ENCODE assay signal across 11 cellular contexts in genomic region chr12:6701078-6701768, GRCh38. TPM values are rescaled to one million over a fixed set of nuclear protein-coding genes. Genes with fewer than 3 reads are reported as not detected.
A peak's percentile ranks its signal among the peaks of the same experiment; 100 is the strongest.
DNase-seq lines count a peak whose midpoint lies in the region; ATAC-seq, FAIRE-seq and TF ChIP-seq lines count a peak whose summit lies in the region.
"Had no signal": no experiment of that assay in that cellular context is flagged by ENCODE, and none has a peak within 500 bp of the region (broad histone marks: within the 10 kb centered on the region; RNA-seq: fewer than 3 reads in every experiment).

No MANE protein-coding gene starts in this region.

- no peak for DNase-seq in stimulated activated naive CD8-positive, alpha-beta T cell treated with anti-CD3 and anti-CD28 coated beads, Interleukin-15, Interleukin-2, amounts not matched to agents 100 U/mL and 50 U/mL, for 24 hours
- DNase-seq in K562 (ENCODE audit: extremely low read depth in 1 of 4, low spot score in 3 of 4) (no peak), mesenchymal stem cell (no peak), NCI-H526 (lab: John Stamatoyannopoulos, UW) (no peak), gastrocnemius medialis (no peak), HUDEP-2 (lab: John Stamatoyannopoulos, UW; ENCODE audit: unreplicated experiment in 76 of 76) (no peak)
- DNase-seq: GOT3, NCI-H2029 treated with DMSO at 0.1 percent for 48 hours had no signal

- H3K27me3 Mint-ChIP-seq in stimulated activated naive CD8-positive, alpha-beta T cell treated with anti-CD3 and anti-CD28 coated beads, Interleukin-15, Interleukin-2, amounts not matched to agents 100 ng/mL and 50 ng/mL, for 24 hours = peaks cover 59% of the 10 kb centered on the region

- no peak overlapping the region for H2BK5ac ChIP-seq in mesenchymal stem cell (ENCODE audit: low read depth, low read length, poor library complexity, severe bottlenecking)

- no peak overlapping the region for H2AFZ ChIP-seq in K562 (ENCODE audit: low read depth, low read length)
- H2AFZ ChIP-seq in mesenchymal stem cell (ENCODE audit: low read depth, low read length) = peak overlapping the region; percentile 8

- H3K14ac ChIP-seq in mesenchymal stem cell (ENCODE audit: low read length in 2 of 2) = no peak overlapping the region

- 18% methylated on average over 11 of the region's 13 CpGs for WGBS in K562 (ENCODE audit: insufficient coverage, low coverage, missing lambda C conversion rate)
- WGBS in mesenchymal stem cell = 29% methylated on average over 13 of the region's 13 CpGs

- no peak for TF ChIP-seq POLR2A in K562 (conservative IDR thresholded peaks at IDR 0.05)
- TF ChIP-seq POLR2A in gastrocnemius medialis (IDR thresholded peaks at IDR 0.05) = no peak

- peak overlapping the region in 1 of 2 experiments; percentile 52 for H3K18ac ChIP-seq in mesenchymal stem cell (ENCODE audit: low read depth in 1 of 2, low read length in 2 of 2)

- FAIRE-seq in K562 (lab: Jason Lieb, UNC) = peak; percentile 15
- FAIRE-seq: G401.6 had no signal

- no peaks in the 10 kb centered on the region for H3K79me2 ChIP-seq in K562 (ENCODE audit: control insufficient read depth, insufficient read depth, low read length)

- in situ Hi-C loops in K562 (cut with MboI) = no loop called here
- in situ Hi-C loops in gastrocnemius medialis (cut with MboI; ENCODE audit: low sequenced_read_pairs in 4 of 4) = loop anchor here in 1 of 4 donors (10.0 kb wide), 1 partner anchor 46 kb away; no protein-coding TSS in a partner anchor

- H3K4me2 ChIP-seq in K562 (ENCODE audit: insufficient read depth, low read length) = 0 out of 2 replicates have a peak overlapping the region, but pooled peaks have one; percentile 10
- peak overlapping the region; percentile 62 for H3K4me2 ChIP-seq in mesenchymal stem cell (ENCODE audit: low read length, poor library complexity, severe bottlenecking)

- H3K27ac ChIP-seq in K562 (ENCODE audit: extremely low read depth, low read depth, low read length) (no peak overlapping the region), mesenchymal stem cell (ENCODE audit: low read length, poor library complexity, severe bottlenecking) (no peak overlapping the region), gastrocnemius medialis (no peak overlapping the region)

- peak overlapping the region; percentile 35 for H2BK120ac ChIP-seq in mesenchymal stem cell (ENCODE audit: low read depth, low read length)

- H4K91ac ChIP-seq in mesenchymal stem cell (ENCODE audit: low read length) = no peak overlapping the region

- no TSS peak for BruUV-seq in K562 (replicated peaks; lab: Mats Ljungman, UMichigan)

- H4K20me1 ChIP-seq in K562 (replicated peaks; ENCODE audit: control insufficient read depth, insufficient read depth, low read length) = no peaks in the 10 kb centered on the region

- no peak for TF ChIP-seq CTCF in K562 (IDR thresholded peaks at IDR 0.05 in 2 of 3, conservative IDR thresholded peaks at IDR 0.05 in 1 of 3; ENCODE audit: insufficient read depth in 2 of 3, low read depth in 1 of 3, low read length in 3 of 3)
- no peak for TF ChIP-seq CTCF in gastrocnemius medialis (IDR thresholded peaks at IDR 0.05 in 4 of 5, conservative IDR thresholded peaks at IDR 0.05 in 1 of 5)

- intact Hi-C loops in K562 (cut with micrococcal nuclease) (no loop called here), gastrocnemius medialis (cut with DNase I; ENCODE audit: low total_unique reads) (no loop called here)

- no peak overlapping the region for H2BK15ac ChIP-seq in mesenchymal stem cell (ENCODE audit: low read depth, poor library complexity, severe bottlenecking)

- H4K8ac ChIP-seq in mesenchymal stem cell (ENCODE audit: low read length) = no peak overlapping the region

- peaks cover 26% of the 10 kb centered on the region for H3K4me1 Mint-ChIP-seq in stimulated activated naive CD8-positive, alpha-beta T cell treated with anti-CD3 and anti-CD28 coated beads, Interleukin-15, Interleukin-2, amounts not matched to agents 100 ng/mL and 50 ng/mL, for 24 hours (ENCODE audit: low read depth)

- no peaks in the 10 kb centered on the region for H3K9me1 ChIP-seq in K562 (ENCODE audit: control insufficient read depth, insufficient read depth, low read length)

- H3K4me1 ChIP-seq in K562 (replicated peaks in 1 of 2; ENCODE audit: control insufficient read depth in 2 of 2, insufficient read depth in 2 of 2, low read length in 2 of 2) (peaks cover 5 to 21% of the 10 kb centered on the region in 2 experiments; a peak in 4 of 5 replicates), mesenchymal stem cell (ENCODE audit: control insufficient read depth, insufficient read depth, low read depth, low read length) (peaks cover 26% of the 10 kb centered on the region), gastrocnemius medialis (peaks cover 0 to 2% of the 10 kb centered on the region in 2 donors)

- no peaks in the 10 kb centered on the region for H3K36me3 ChIP-seq in K562 (ENCODE audit: control insufficient read depth, insufficient read depth, low read length)
- H3K36me3 ChIP-seq in mesenchymal stem cell (ENCODE audit: control insufficient read depth in 1 of 2, insufficient read depth in 2 of 2, low read depth in 1 of 2, low read length in 2 of 2) = peaks cover 0 to 18% of the 10 kb centered on the region in 2 experiments
- H3K36me3 ChIP-seq in gastrocnemius medialis = no peaks in the 10 kb centered on the region

- no peak overlapping the region for H3K23ac ChIP-seq in mesenchymal stem cell (ENCODE audit: low read length in 2 of 2)

- no peaks in the 10 kb centered on the region for H3K79me1 ChIP-seq in mesenchymal stem cell (replicated peaks; ENCODE audit: low read length, poor library complexity, severe bottlenecking)

- peak overlapping the region; percentile 75 for H3K4me3 Mint-ChIP-seq in stimulated activated naive CD8-positive, alpha-beta T cell treated with anti-CD3 and anti-CD28 coated beads, Interleukin-15, Interleukin-2, amounts not matched to agents 100 ng/mL and 50 ng/mL, for 24 hours

- H2BK12ac ChIP-seq in mesenchymal stem cell (ENCODE audit: low read length in 2 of 2) = no peak overlapping the region

- CTCF ChIA-PET in K562 (lab: Yijun Ruan, JAX; ENCODE audit: low intra/inter-chr PET ratio) = no interaction called here

- no peaks in the 10 kb centered on the region for H3K9me3 Mint-ChIP-seq in stimulated activated naive CD8-positive, alpha-beta T cell treated with anti-CD3 and anti-CD28 coated beads, Interleukin-15, Interleukin-2, amounts not matched to agents 100 ng/mL and 50 ng/mL, for 24 hours

- H3K4ac ChIP-seq in mesenchymal stem cell (ENCODE audit: low read depth in 1 of 2, low read length in 2 of 2) = no peak overlapping the region

- H3K9me3 ChIP-seq in K562 (replicated peaks; ENCODE audit: control insufficient read depth, insufficient read depth, low read depth, low read length) (no peaks in the 10 kb centered on the region), mesenchymal stem cell (ENCODE audit: control insufficient read depth, low read length) (no peaks in the 10 kb centered on the region), gastrocnemius medialis (no peaks in the 10 kb centered on the region)

- ATAC-seq in stimulated activated naive CD8-positive, alpha-beta T cell treated with anti-CD3 and anti-CD28 coated beads, Interleukin-15, Interleukin-2, amounts not matched to agents 100 U/mL and 50 U/mL, for 24 hours = no peak
- no peak for ATAC-seq in K562
- no peak for ATAC-seq in HG03175 (IDR thresholded peaks at IDR 0.05; ENCODE audit: unreplicated experiment)
- no peak for ATAC-seq in gastrocnemius medialis

- TF ChIP-seq EP300 in K562 (IDR thresholded peaks at IDR 0.05; ENCODE audit: low read length) = no peak

- H2AK5ac ChIP-seq in mesenchymal stem cell (ENCODE audit: low read length, severe bottlenecking) = peak overlapping the region; percentile 67

- H3K27me3 ChIP-seq in K562 (ENCODE audit: control insufficient read depth in 2 of 2, insufficient read depth in 2 of 2, low read length in 2 of 2) (peaks cover 11 to 27% of the 10 kb centered on the region in 2 experiments; a peak in 4 of 5 replicates), mesenchymal stem cell (ENCODE audit: control insufficient read depth in 1 of 2, insufficient read depth in 1 of 2, low read length in 2 of 2) (peaks cover 11 to 46% of the 10 kb centered on the region in 2 experiments), gastrocnemius medialis (peaks cover 69 to 90% (median 74%) of the 10 kb centered on the region in 3 donors)

- no peaks in the 10 kb centered on the region for H3K36me3 Mint-ChIP-seq in stimulated activated naive CD8-positive, alpha-beta T cell treated with anti-CD3 and anti-CD28 coated beads, Interleukin-15, Interleukin-2, amounts not matched to agents 100 ng/mL and 50 ng/mL, for 24 hours (ENCODE audit: low read depth)

- no peak for TF ChIP-seq RAD21 in K562 (CRISPR knock-in tag; conservative IDR thresholded peaks at IDR 0.05 in 1 of 2, IDR thresholded peaks at IDR 0.05 in 1 of 2)

- H3K4me3 ChIP-seq in K562 = no peak overlapping the region
- peak overlapping the region; percentile 74 to 76 for H3K4me3 ChIP-seq in mesenchymal stem cell (ENCODE audit: insufficient read depth in 1 of 2, low read depth in 1 of 2, low read length in 2 of 2)
- H3K4me3 ChIP-seq in gastrocnemius medialis = peak overlapping the region in 2 of 4 donors; percentile 13 to 38

- H3K27ac Mint-ChIP-seq in stimulated activated naive CD8-positive, alpha-beta T cell treated with anti-CD3 and anti-CD28 coated beads, Interleukin-15, Interleukin-2, amounts not matched to agents 100 ng/mL and 50 ng/mL, for 24 hours = no peak overlapping the region

- H3K9ac ChIP-seq in K562 (ENCODE audit: insufficient read depth in 1 of 2, low read depth in 2 of 2, low read length in 2 of 2) = no peak overlapping the region
- H3K9ac ChIP-seq in mesenchymal stem cell (ENCODE audit: low read length) = peak overlapping the region; percentile 73

- POLR2A ChIA-PET in K562 (lab: Yijun Ruan, JAX) = interaction anchor here (0.8 kb wide), 1 partner anchor 12 kb away, joined by 3 read pairs; the partner anchor contains the start of gene ZNF384

RNA-seq across cellular contexts. Expression of gene PIANP, which starts 0.6 kb away (rescaled TPM):
- total RNA-seq in K562 (2011; cell fraction: chromatin; rRNA removed; ENCODE audit: low replicate concordance) = not detected in 2 replicates
- not detected in 2 replicates for total RNA-seq in K562 (2011; cell fraction: nucleolus; rRNA removed)
- not detected in 2 replicates for total RNA-seq in K562 (2011; cell fraction: nucleoplasm; rRNA removed)
- total RNA-seq in K562 (2014; rRNA removed) = not detected in 2 replicates
- total RNA-seq in K562 (2014; rRNA removed; fragmentation: Illumina TruSeq; extraction: Trizol) = not detected in 2 replicates
- total RNA-seq in K562 (2015; rRNA removed; fragmentation: Illumina TruSeq; extraction: Trizol) = not detected in 2 replicates
- total RNA-seq in K562 (2021) = not detected in 2 replicates
- polyA plus RNA-seq in K562 (2011; rRNA removed) = not detected in 2 replicates
- polyA plus RNA-seq in K562 (2011; cell fraction: cytosol; rRNA removed) = not detected in 2 replicates
- not detected in 2 replicates for polyA plus RNA-seq in K562 (2011; cell fraction: nucleus; rRNA removed)
- polyA plus RNA-seq in K562 (2012) = 0.21 and 0.36 TPM in 2 replicates
- not detected in 2 replicates for polyA plus RNA-seq in K562 (2014; fragmentation: Illumina TruSeq; extraction: Trizol)
- polyA plus RNA-seq in K562 (2014; fragmentation: Nextera tagmentation; extraction: Ambion mirVana) = not detected
- 0.07 TPM in 1 of 2 replicates, not detected in the other for polyA plus RNA-seq in K562 (2014; rRNA removed)
- polyA minus RNA-seq in K562 (2011; rRNA and poly(A)+ RNA removed) = not detected in 2 replicates
- polyA minus RNA-seq in K562 (2011; cell fraction: cytosol; rRNA and poly(A)+ RNA removed) = not detected in 2 replicates
- polyA minus RNA-seq in K562 (2011; cell fraction: nucleus; rRNA and poly(A)+ RNA removed) = not detected in 2 replicates
- polyA plus RNA-seq in mesenchymal stem cell (2013, experiment 1 of 2) = 1.3 TPM
- polyA plus RNA-seq in mesenchymal stem cell (2013, experiment 2 of 2) = 1.3 TPM
- total RNA-seq in gastrocnemius medialis = not detected

RNA-seq across cellular contexts. Expression of gene ZNF384, which starts 12.0 kb away (rescaled TPM):
- total RNA-seq in K562 (2011; cell fraction: chromatin; rRNA removed; ENCODE audit: low replicate concordance) = 96.1 and 146 TPM in 2 replicates
- total RNA-seq in K562 (2011; cell fraction: nucleolus; rRNA removed) = 75.5 and 81.2 TPM in 2 replicates
- 65.2 and 76.0 TPM in 2 replicates for total RNA-seq in K562 (2011; cell fraction: nucleoplasm; rRNA removed)
- total RNA-seq in K562 (2014; rRNA removed) (9.6 and 21.4 TPM in 2 replicates), K562 (2014; rRNA removed; fragmentation: Illumina TruSeq; extraction: Trizol) (16.4 and 21.3 TPM in 2 replicates), K562 (2015; rRNA removed; fragmentation: Illumina TruSeq; extraction: Trizol) (20.2 and 21.6 TPM in 2 replicates), K562 (2021) (34.3 and 36.9 TPM in 2 replicates), gastrocnemius medialis (10 to 100 TPM; 22.4 to 35.3 (median 27.9) TPM)
- polyA plus RNA-seq in K562 (2011; rRNA removed) (38.2 and 51.4 TPM in 2 replicates), K562 (2014; fragmentation: Illumina TruSeq; extraction: Trizol) (62.1 and 64.8 TPM in 2 replicates), K562 (2014; fragmentation: Nextera tagmentation; extraction: Ambion mirVana) (under 1 TPM; 0.36 to 0.42 TPM), K562 (2014; rRNA removed) (29.1 and 39.4 TPM in 2 replicates)
- 35.9 and 44.8 TPM in 2 replicates for polyA plus RNA-seq in K562 (2011; cell fraction: cytosol; rRNA removed)
- polyA plus RNA-seq in K562 (2011; cell fraction: nucleus; rRNA removed) = 99.6 and 126 TPM in 2 replicates
- 41.7 and 43.3 TPM in 2 replicates for polyA plus RNA-seq in K562 (2012)
- 35.3 and 38.2 TPM in 2 replicates for polyA minus RNA-seq in K562 (2011; rRNA and poly(A)+ RNA removed)
- 27.3 and 34.6 TPM in 2 replicates for polyA minus RNA-seq in K562 (2011; cell fraction: cytosol; rRNA and poly(A)+ RNA removed)
- 30.6 and 48.9 TPM in 2 replicates for polyA minus RNA-seq in K562 (2011; cell fraction: nucleus; rRNA and poly(A)+ RNA removed)
- 40.0 TPM for polyA plus RNA-seq in mesenchymal stem cell (2013, experiment 1 of 2)
- polyA plus RNA-seq in mesenchymal stem cell (2013, experiment 2 of 2) = 37.2 TPM

RNA-seq across cellular contexts. Expression of gene COPS7A, which starts 22.6 kb away (rescaled TPM):
- 14.3 and 23.0 TPM in 2 replicates for total RNA-seq in K562 (2011; cell fraction: chromatin; rRNA removed; ENCODE audit: low replicate concordance)
- total RNA-seq in K562 (2011; cell fraction: nucleolus; rRNA removed) = 18.7 and 22.1 TPM in 2 replicates
- total RNA-seq in K562 (2011; cell fraction: nucleoplasm; rRNA removed) = 16.9 and 19.5 TPM in 2 replicates
- total RNA-seq in K562 (2014; rRNA removed) = 24.2 and 26.9 TPM in 2 replicates
- 13.2 and 13.4 TPM in 2 replicates for total RNA-seq in K562 (2014; rRNA removed; fragmentation: Illumina TruSeq; extraction: Trizol)
- total RNA-seq in K562 (2015; rRNA removed; fragmentation: Illumina TruSeq; extraction: Trizol) = 20.6 and 25.0 TPM in 2 replicates
- total RNA-seq in K562 (2021) = 22.5 and 23.4 TPM in 2 replicates
- 35.4 and 45.2 TPM in 2 replicates for polyA plus RNA-seq in K562 (2011; rRNA removed)
- polyA plus RNA-seq in K562 (2011; cell fraction: cytosol; rRNA removed) = 44.0 and 49.7 TPM in 2 replicates
- 61.4 and 63.0 TPM in 2 replicates for polyA plus RNA-seq in K562 (2011; cell fraction: nucleus; rRNA removed)
- 29.9 and 33.9 TPM in 2 replicates for polyA plus RNA-seq in K562 (2012)
- 29.9 and 36.0 TPM in 2 replicates for polyA plus RNA-seq in K562 (2014; fragmentation: Illumina TruSeq; extraction: Trizol)
- polyA plus RNA-seq in K562 (2014; fragmentation: Nextera tagmentation; extraction: Ambion mirVana) = 10 to 100 TPM; 12.7 to 24.3 TPM
- polyA plus RNA-seq in K562 (2014; rRNA removed) = 30.2 and 36.5 TPM in 2 replicates
- polyA minus RNA-seq in K562 (2011; rRNA and poly(A)+ RNA removed) = 9.8 and 11.4 TPM in 2 replicates
- polyA minus RNA-seq in K562 (2011; cell fraction: cytosol; rRNA and poly(A)+ RNA removed) = 9.2 and 11.9 TPM in 2 replicates
- polyA minus RNA-seq in K562 (2011; cell fraction: nucleus; rRNA and poly(A)+ RNA removed) = 6.1 and 6.9 TPM in 2 replicates
- polyA plus RNA-seq in mesenchymal stem cell (2013, experiment 1 of 2) = 65.6 TPM
- 66.6 TPM for polyA plus RNA-seq in mesenchymal stem cell (2013, experiment 2 of 2)
- total RNA-seq in gastrocnemius medialis = 100 to 1,000 TPM in 2 of 4 donors, 10 to 100 TPM in 2; 82.0 to 132 (median 99.0) TPM

RNA-seq across cellular contexts. Expression of gene ING4, which starts 38.3 kb away (rescaled TPM):
- 36.0 and 36.8 TPM in 2 replicates for total RNA-seq in K562 (2011; cell fraction: chromatin; rRNA removed; ENCODE audit: low replicate concordance)
- 22.8 and 26.7 TPM in 2 replicates for total RNA-seq in K562 (2011; cell fraction: nucleolus; rRNA removed)
- total RNA-seq in K562 (2011; cell fraction: nucleoplasm; rRNA removed) = 20.7 and 22.2 TPM in 2 replicates
- total RNA-seq in K562 (2014; rRNA removed) = 12.8 and 15.7 TPM in 2 replicates
- total RNA-seq in K562 (2014; rRNA removed; fragmentation: Illumina TruSeq; extraction: Trizol) = 16.4 and 19.7 TPM in 2 replicates
- 11.0 and 11.6 TPM in 2 replicates for total RNA-seq in K562 (2015; rRNA removed; fragmentation: Illumina TruSeq; extraction: Trizol)
- 13.0 and 14.0 TPM in 2 replicates for total RNA-seq in K562 (2021)
- 30.2 and 32.1 TPM in 2 replicates for polyA plus RNA-seq in K562 (2011; rRNA removed)
- 16.1 and 24.2 TPM in 2 replicates for polyA plus RNA-seq in K562 (2011; cell fraction: cytosol; rRNA removed)
- polyA plus RNA-seq in K562 (2011; cell fraction: nucleus; rRNA removed) = 66.6 and 104 TPM in 2 replicates
- polyA plus RNA-seq in K562 (2012) = 18.1 and 28.0 TPM in 2 replicates
- 27.3 and 28.4 TPM in 2 replicates for polyA plus RNA-seq in K562 (2014; fragmentation: Illumina TruSeq; extraction: Trizol)
- polyA plus RNA-seq in K562 (2014; fragmentation: Nextera tagmentation; extraction: Ambion mirVana) = 1 to 10 TPM; 6.6 to 8.4 TPM
- 23.8 and 23.9 TPM in 2 replicates for polyA plus RNA-seq in K562 (2014; rRNA removed)
- polyA minus RNA-seq in K562 (2011; rRNA and poly(A)+ RNA removed) = 10.8 and 11.3 TPM in 2 replicates
- polyA minus RNA-seq in K562 (2011; cell fraction: cytosol; rRNA and poly(A)+ RNA removed) = 4.6 and 5.0 TPM in 2 replicates
- polyA minus RNA-seq in K562 (2011; cell fraction: nucleus; rRNA and poly(A)+ RNA removed) = 5.0 and 12.2 TPM in 2 replicates
- 34.2 TPM for polyA plus RNA-seq in mesenchymal stem cell (2013, experiment 1 of 2)
- polyA plus RNA-seq in mesenchymal stem cell (2013, experiment 2 of 2) = 32.9 TPM
- total RNA-seq in gastrocnemius medialis = 10 to 100 TPM; 12.8 to 28.9 (median 19.7) TPM

RNA-seq across cellular contexts. Expression of gene MLF2, which starts 51.7 kb away (rescaled TPM):
- 108 and 217 TPM in 2 replicates for total RNA-seq in K562 (2011; cell fraction: chromatin; rRNA removed; ENCODE audit: low replicate concordance)
- 142 and 144 TPM in 2 replicates for total RNA-seq in K562 (2011; cell fraction: nucleolus; rRNA removed)
- 131 and 132 TPM in 2 replicates for total RNA-seq in K562 (2011; cell fraction: nucleoplasm; rRNA removed)
- total RNA-seq in K562 (2014; rRNA removed) (146 and 161 TPM in 2 replicates), K562 (2014; rRNA removed; fragmentation: Illumina TruSeq; extraction: Trizol) (58.3 and 60.3 TPM in 2 replicates), K562 (2015; rRNA removed; fragmentation: Illumina TruSeq; extraction: Trizol) (94.6 and 99.2 TPM in 2 replicates), K562 (2021) (149 and 167 TPM in 2 replicates), gastrocnemius medialis (100 to 1,000 TPM; 105 to 181 (median 165) TPM)
- polyA plus RNA-seq in K562 (2011; rRNA removed) (190 and 209 TPM in 2 replicates), K562 (2014; fragmentation: Illumina TruSeq; extraction: Trizol) (138 and 139 TPM in 2 replicates), K562 (2014; fragmentation: Nextera tagmentation; extraction: Ambion mirVana) (10 to 100 TPM; 11.4 to 15.6 TPM), K562 (2014; rRNA removed) (186 and 187 TPM in 2 replicates)
- polyA plus RNA-seq in K562 (2011; cell fraction: cytosol; rRNA removed) = 349 and 372 TPM in 2 replicates
- polyA plus RNA-seq in K562 (2011; cell fraction: nucleus; rRNA removed) = 190 and 315 TPM in 2 replicates
- 145 and 148 TPM in 2 replicates for polyA plus RNA-seq in K562 (2012)
- 133 and 137 TPM in 2 replicates for polyA minus RNA-seq in K562 (2011; rRNA and poly(A)+ RNA removed)
- polyA minus RNA-seq in K562 (2011; cell fraction: cytosol; rRNA and poly(A)+ RNA removed) = 56.6 and 66.3 TPM in 2 replicates
- polyA minus RNA-seq in K562 (2011; cell fraction: nucleus; rRNA and poly(A)+ RNA removed) = 49.0 and 76.3 TPM in 2 replicates
- polyA plus RNA-seq in mesenchymal stem cell (2013, experiment 1 of 2) = 221 TPM
- 224 TPM for polyA plus RNA-seq in mesenchymal stem cell (2013, experiment 2 of 2)
